17 cellular contexts compared by ENCODE assay signal in the genomic region with DNA sequence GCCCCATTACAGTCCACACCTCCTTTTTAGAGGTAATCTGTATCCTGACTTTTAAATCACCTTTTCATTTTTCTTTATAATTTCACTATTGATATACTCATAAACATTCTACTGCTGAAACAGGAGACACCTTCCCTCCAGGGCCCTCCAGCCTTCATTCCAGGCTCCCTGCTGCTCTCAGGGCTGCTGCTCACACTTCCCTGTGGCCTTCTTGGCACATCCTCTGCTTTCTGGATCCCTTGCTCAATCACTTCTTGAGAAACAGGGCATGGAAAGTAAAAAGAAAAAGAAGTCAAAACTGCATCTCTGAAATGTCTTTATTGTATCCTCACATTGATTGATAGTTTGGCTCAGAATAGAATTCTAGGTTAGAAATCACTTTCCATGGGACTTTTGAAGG. TPM values are rescaled to one million over a fixed set of nuclear protein-coding genes. Genes with fewer than 3 reads are reported as not detected.
"Had no signal": no experiment of that assay in that cellular context is flagged by ENCODE, and none has a peak within 500 bp of the region (broad histone marks: within the 10 kb centered on the region; RNA-seq: fewer than 3 reads in every experiment).

No MANE protein-coding gene starts in this region.

- H3K9me3 ChIP-seq: esophagus squamous epithelium, prostate gland, tibial nerve had no signal

- FAIRE-seq: endothelial cell of umbilical vein had no signal

- H3K27me3 ChIP-seq: cardiac muscle cell, esophagus squamous epithelium, tibial nerve had no signal

- H3K27ac ChIP-seq: cardiac muscle cell, esophagus squamous epithelium, prostate gland, tibial nerve had no signal

- DNase-seq: effector CD4-positive, alpha-beta T cell; esophagus squamous epithelium; naive thymus-derived CD8-positive, alpha-beta T cell; stimulated activated CD4-positive, alpha-beta T cell treated with anti-CD3 and anti-CD28 coated beads, Interleukin-12 subunit alpha, Interleukin-12 subunit beta, amount 100 ng/mL, for 4 hours; stimulated activated naive B cell treated with anti-CD40 and anti-IgM and Interleukin-4, amounts not matched to agents 10 μg/mL and 1 μg/mL and 100 μg/mL, for 72 hours; SW 1271 had no signal

- H3K4me3 ChIP-seq: cardiac muscle cell, coronary artery, esophagus squamous epithelium, prostate gland, tibial nerve had no signal

- H3K4me1 ChIP-seq: esophagus squamous epithelium, prostate gland had no signal

- H3K36me3 ChIP-seq: cardiac muscle cell, esophagus squamous epithelium, prostate gland, tibial nerve had no signal

RNA-seq across cellular contexts. Expression of a gene that starts 19.3 kb away (rescaled TPM):
- total RNA-seq: activated naive CD4-positive, alpha-beta T cell treated with anti-CD3 and anti-CD28 coated beads for 36 hours; activated T-helper 17 cell treated with anti-CD3 and anti-CD28 coated beads, Interleukin-2, amount 50 U/mL, for 72 hours; cardiac muscle cell; endothelial cell of umbilical vein; esophagus squamous epithelium; mucosa of gallbladder; naive thymus-derived CD8-positive, alpha-beta T cell; sciatic nerve; SK-MEL-5; subcutaneous adipose tissue; tibial nerve had no signal
- polyA plus RNA-seq: cardiac muscle cell; endothelial cell of umbilical vein; naive thymus-derived CD8-positive, alpha-beta T cell had no signal
